7 cellular contexts compared by ENCODE assay signal in genomic region chr1:120240181-120240580, GRCh38.
DNase-seq lines count a peak whose midpoint lies in the region; ATAC-seq and TF ChIP-seq lines count a peak whose summit lies in the region.
"Not testable (repeated sequence)": the region's sequence is repeated elsewhere in the genome, so short reads cannot be mapped to it uniquely, and the experiment has no call there.

No MANE protein-coding gene starts in this region.

- H3K14ac ChIP-seq in IMR-90 (replicated peaks; ENCODE audit: low read depth, low read length) = not testable (repeated sequence)

- not testable (repeated sequence) for BruUV-seq in IMR-90 (replicated peaks; lab: Mats Ljungman, UMichigan)

- H2BK20ac ChIP-seq in IMR-90 (ENCODE audit: low read depth, low read length) = not testable (repeated sequence)

- not testable (repeated sequence) for H3K9me3 Mint-ChIP-seq in activated T-helper 17 cell treated with anti-CD3 and anti-CD28 coated beads, Interleukin-2, amount 50 U/mL, for 72 hours

- not testable (repeated sequence) for H3K9me1 ChIP-seq in IMR-90 (ENCODE audit: insufficient read depth, low read length)

- dilution Hi-C loops in IMR-90 (cut with HindIII; ENCODE audit: low sequenced_read_pairs, unreplicated experiment) = not testable (repeated sequence)

- ATAC-seq in IMR-90 (ENCODE audit: low read depth) = peak; percentile 40; the same call in 1 of the 2 replicates
- peak; percentile 64 for ATAC-seq in RWPE2 (ENCODE audit: low read depth)
- ATAC-seq in activated T-helper 17 cell treated with anti-CD3 and anti-CD28 coated beads, Interleukin-2, amount 50 U/mL, for 72 hours (replicated peaks) = peak; percentile 50
- peak; percentile 70 for ATAC-seq in foreskin keratinocyte
- ATAC-seq in left lobe of liver = peak; percentile 31
- peak; percentile 78 to 83 for ATAC-seq in gastrocnemius medialis
- ATAC-seq in thoracic aorta (ENCODE audit: insufficient number of reproducible peaks, low FRiP score, low read depth) = peak; percentile 86

- not testable (repeated sequence) for H3K36me3 Mint-ChIP-seq in activated T-helper 17 cell treated with anti-CD3 and anti-CD28 coated beads, Interleukin-2, amount 50 U/mL, for 72 hours (ENCODE audit: low read depth)

- not testable (repeated sequence) for H3K79me1 ChIP-seq in IMR-90 (ENCODE audit: low read depth in 1 of 2, low read length in 2 of 2)

- H3K27ac ChIP-seq in IMR-90 (ENCODE audit: insufficient read depth, low read length); RWPE2 (ENCODE audit: poor library complexity, severe bottlenecking); foreskin keratinocyte; gastrocnemius medialis; thoracic aorta: not testable (repeated sequence)

- H3K23ac ChIP-seq in IMR-90 (ENCODE audit: low read depth, low read length) = not testable (repeated sequence)

- H3K36me3 ChIP-seq in IMR-90 (ENCODE audit: control insufficient read depth, insufficient read depth, low read length); RWPE2 (ENCODE audit: low read depth); gastrocnemius medialis; thoracic aorta: not testable (repeated sequence)

- not testable (repeated sequence) for H4K91ac ChIP-seq in IMR-90 (ENCODE audit: insufficient read depth, low read depth, low read length)

- not testable (repeated sequence) for H4K20me1 ChIP-seq in IMR-90 (ENCODE audit: insufficient read depth, low read length)

- H3K4me1 ChIP-seq in IMR-90 (ENCODE audit: control insufficient read depth, insufficient read depth, low read length); RWPE2 (ENCODE audit: insufficient read depth, poor library complexity, severe bottlenecking); foreskin keratinocyte; gastrocnemius medialis; thoracic aorta (ENCODE audit: control insufficient read depth in 1 of 2, low read depth in 2 of 2): not testable (repeated sequence)

- intact Hi-C loops in IMR-90 (cut with micrococcal nuclease); gastrocnemius medialis (cut with DNase I; ENCODE audit: low total_unique reads): not testable (repeated sequence)

- WGBS in IMR-90 (ENCODE audit: extremely low coverage in 2 of 2, insufficient read length in 1 of 2), 2 experiments = no CpG with 5 or more reads among the region's 1 CpG

- H3K4me3 ChIP-seq in IMR-90 (ENCODE audit: insufficient read depth, low read depth, low read length); RWPE2 (ENCODE audit: severe bottlenecking); gastrocnemius medialis; thoracic aorta: not testable (repeated sequence)

- not testable (repeated sequence) for H2AK5ac ChIP-seq in IMR-90 (ENCODE audit: low read depth, low read length)

- H2AFZ ChIP-seq in IMR-90 (replicated peaks; ENCODE audit: low read length, poor library complexity) = not testable (repeated sequence)

- POLR2A ChIA-PET in IMR-90 (lab: Charles Lee; ENCODE audit: unreplicated experiment) = not testable (repeated sequence)

- H2AK9ac ChIP-seq in IMR-90 (replicated peaks; ENCODE audit: low read depth, low read length, poor library complexity) = not testable (repeated sequence)

- H3K9me3 ChIP-seq in IMR-90 (ENCODE audit: control insufficient read depth, insufficient read depth, low read length); RWPE2 (ENCODE audit: severe bottlenecking); gastrocnemius medialis; thoracic aorta: not testable (repeated sequence)

- CTCF ChIA-PET in IMR-90 (lab: Yijun Ruan, JAX) = not testable (repeated sequence)

- not testable (repeated sequence) for H3K27me3 Mint-ChIP-seq in activated T-helper 17 cell treated with anti-CD3 and anti-CD28 coated beads, Interleukin-2, amount 50 U/mL, for 72 hours

- H3K27me3 ChIP-seq in IMR-90 (ENCODE audit: control insufficient read depth, insufficient read depth, low read length); RWPE2 (ENCODE audit: insufficient read depth, poor library complexity, severe bottlenecking); foreskin keratinocyte; gastrocnemius medialis; thoracic aorta (replicated peaks; ENCODE audit: insufficient read depth): not testable (repeated sequence)

- H4K8ac ChIP-seq in IMR-90 (ENCODE audit: low read depth in 2 of 2, low read length in 2 of 2) = not testable (repeated sequence)

- not testable (repeated sequence) for H4K5ac ChIP-seq in IMR-90 (ENCODE audit: low read depth, low read length)

- H2BK15ac ChIP-seq in IMR-90 (ENCODE audit: low read depth, low read length) = not testable (repeated sequence)

- not testable (repeated sequence) for TF ChIP-seq POLR2A in IMR-90 (IDR thresholded peaks at IDR 0.05; ENCODE audit: low read depth, low read length); gastrocnemius medialis (IDR thresholded peaks at IDR 0.05)

- not testable (repeated sequence) for H3K4me1 Mint-ChIP-seq in activated T-helper 17 cell treated with anti-CD3 and anti-CD28 coated beads, Interleukin-2, amount 50 U/mL, for 72 hours

- H3K18ac ChIP-seq in IMR-90 (ENCODE audit: low read depth, low read length) = not testable (repeated sequence)

- H3K4me3 Mint-ChIP-seq in activated T-helper 17 cell treated with anti-CD3 and anti-CD28 coated beads, Interleukin-2, amount 50 U/mL, for 72 hours = not testable (repeated sequence)

- H3K56ac ChIP-seq in IMR-90 (ENCODE audit: extremely low read depth, insufficient read depth, low read length) = not testable (repeated sequence)

- not testable (repeated sequence) for H3K27ac Mint-ChIP-seq in activated T-helper 17 cell treated with anti-CD3 and anti-CD28 coated beads, Interleukin-2, amount 50 U/mL, for 72 hours

- H3K4me2 ChIP-seq in IMR-90 (ENCODE audit: low read depth, low read length) = not testable (repeated sequence)

- not testable (repeated sequence) for H3K4ac ChIP-seq in IMR-90 (ENCODE audit: low read depth, low read length)

- H2BK5ac ChIP-seq in IMR-90 (ENCODE audit: low read depth, low read length, poor library complexity, severe bottlenecking) = not testable (repeated sequence)

- in situ Hi-C loops in IMR-90 (cut with MboI; ENCODE audit: low sequenced_read_pairs); gastrocnemius medialis (cut with MboI; ENCODE audit: low sequenced_read_pairs in 4 of 4): not testable (repeated sequence)

- TF ChIP-seq RAD21 in IMR-90 (IDR thresholded peaks at IDR 0.05; ENCODE audit: low read length) = not testable (repeated sequence)

- DNase-seq in IMR-90; RWPE2 (ENCODE audit: low spot score); foreskin keratinocyte; left lobe of liver (ENCODE audit: low spot score); gastrocnemius medialis; thoracic aorta (ENCODE audit: low spot score): not testable (repeated sequence)

- H2BK120ac ChIP-seq in IMR-90 (ENCODE audit: low read depth, low read length) = not testable (repeated sequence)

- not testable (repeated sequence) for H3K9ac ChIP-seq in IMR-90 (ENCODE audit: low read depth, low read length)

- not testable (repeated sequence) for TF ChIP-seq CTCF in IMR-90 (conservative IDR thresholded peaks at IDR 0.05; ENCODE audit: low read depth, low read length); RWPE2 (IDR thresholded peaks at IDR 0.05; ENCODE audit: poor library complexity, severe bottlenecking); foreskin keratinocyte (conservative IDR thresholded peaks at IDR 0.05); gastrocnemius medialis (IDR thresholded peaks at IDR 0.05 in 4 of 5, conservative IDR thresholded peaks at IDR 0.05 in 1 of 5); thoracic aorta (IDR thresholded peaks at IDR 0.05)

Comparison
In these comparisons a context has a peak if more than half of its experiments do, and no peak if none do; other contexts are left out.
1. ATAC-seq: peak in every context shown above with its lines; median percentile 86 in thoracic aorta; 80 in gastrocnemius medialis; 70 in foreskin keratinocyte; 64 in RWPE2; 50 in activated T-helper 17 cell treated with anti-CD3 and anti-CD28 coated beads, Interleukin-2, amount 50 U/mL, for 72 hours; 40 in IMR-90; 31 in left lobe of liver.